1 cellular context compared by ENCODE assay signal in the genomic region with DNA sequence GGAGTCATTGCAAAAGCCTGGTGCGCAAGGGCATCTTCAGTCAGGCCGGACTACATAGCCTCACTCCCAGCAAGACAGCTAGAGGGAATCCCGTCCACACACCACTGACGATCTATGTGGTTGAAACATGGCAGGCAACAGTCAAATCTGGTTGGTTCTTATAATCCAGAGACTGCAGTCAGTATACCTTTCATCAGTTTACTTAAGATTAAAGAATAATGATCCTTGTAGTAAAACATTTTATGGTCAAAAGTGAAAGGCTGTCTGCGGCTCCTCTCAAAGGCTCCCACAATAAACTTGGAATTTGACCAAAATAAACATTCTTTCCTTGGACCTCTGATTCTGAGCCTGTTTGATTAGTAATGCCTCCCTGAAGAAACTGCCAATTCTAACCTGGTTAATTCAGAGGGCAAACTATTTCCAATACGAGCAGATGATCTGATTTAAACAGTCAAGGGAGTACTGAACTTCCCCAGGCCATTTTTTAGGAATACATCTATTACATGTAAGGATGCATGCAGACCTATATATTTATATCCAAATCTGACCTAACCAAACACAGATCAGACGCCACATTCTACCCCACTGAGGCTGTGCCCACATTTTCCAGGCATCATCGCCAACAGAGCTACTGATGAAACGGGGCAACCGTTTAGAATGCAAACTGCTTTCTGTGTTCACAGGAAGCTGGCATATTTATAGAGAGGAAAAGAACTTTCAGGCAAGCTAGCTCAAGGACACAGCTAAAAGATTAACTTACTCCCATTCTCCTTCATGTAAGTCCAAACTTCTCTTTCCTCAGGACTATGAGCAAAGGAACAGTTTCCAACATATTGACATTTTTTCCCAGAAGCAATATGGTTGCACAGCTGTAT.
A peak's percentile ranks its signal among the peaks of the same experiment; 100 is the strongest.
TF ChIP-seq lines count a peak whose summit lies in the region.

No MANE protein-coding gene starts in this region.

TF ChIP-seq in HepG2, 621 proteins besides CTCF, POLR2A, EP300 and RAD21 (continued from another document and continues in another):
- TF ChIP-seq KDM5B (CRISPR knock-in tag; IDR thresholded peaks at IDR 0.05; ENCODE audit: borderline replicate concordance) = no peak
- TF ChIP-seq MIXL1 (CRISPR knock-in tag; IDR thresholded peaks at IDR 0.05) = peak; percentile 71; the same call in 1 of the 2 replicates
- TF ChIP-seq ZNF724P (CRISPR knock-in tag; IDR thresholded peaks at IDR 0.05; ENCODE audit: borderline replicate concordance) = no peak
- TF ChIP-seq CHCHD3 (CRISPR knock-in tag; IDR thresholded peaks at IDR 0.05) = no peak
- TF ChIP-seq EED (CRISPR knock-in tag; IDR thresholded peaks at IDR 0.05) = no peak
- no peak for TF ChIP-seq ZNF207 (IDR thresholded peaks at IDR 0.05; ENCODE audit: borderline replicate concordance)
- no peak for TF ChIP-seq ZC3H4 (CRISPR knock-in tag; IDR thresholded peaks at IDR 0.05; ENCODE audit: borderline replicate concordance)
- TF ChIP-seq, protein P1, sequence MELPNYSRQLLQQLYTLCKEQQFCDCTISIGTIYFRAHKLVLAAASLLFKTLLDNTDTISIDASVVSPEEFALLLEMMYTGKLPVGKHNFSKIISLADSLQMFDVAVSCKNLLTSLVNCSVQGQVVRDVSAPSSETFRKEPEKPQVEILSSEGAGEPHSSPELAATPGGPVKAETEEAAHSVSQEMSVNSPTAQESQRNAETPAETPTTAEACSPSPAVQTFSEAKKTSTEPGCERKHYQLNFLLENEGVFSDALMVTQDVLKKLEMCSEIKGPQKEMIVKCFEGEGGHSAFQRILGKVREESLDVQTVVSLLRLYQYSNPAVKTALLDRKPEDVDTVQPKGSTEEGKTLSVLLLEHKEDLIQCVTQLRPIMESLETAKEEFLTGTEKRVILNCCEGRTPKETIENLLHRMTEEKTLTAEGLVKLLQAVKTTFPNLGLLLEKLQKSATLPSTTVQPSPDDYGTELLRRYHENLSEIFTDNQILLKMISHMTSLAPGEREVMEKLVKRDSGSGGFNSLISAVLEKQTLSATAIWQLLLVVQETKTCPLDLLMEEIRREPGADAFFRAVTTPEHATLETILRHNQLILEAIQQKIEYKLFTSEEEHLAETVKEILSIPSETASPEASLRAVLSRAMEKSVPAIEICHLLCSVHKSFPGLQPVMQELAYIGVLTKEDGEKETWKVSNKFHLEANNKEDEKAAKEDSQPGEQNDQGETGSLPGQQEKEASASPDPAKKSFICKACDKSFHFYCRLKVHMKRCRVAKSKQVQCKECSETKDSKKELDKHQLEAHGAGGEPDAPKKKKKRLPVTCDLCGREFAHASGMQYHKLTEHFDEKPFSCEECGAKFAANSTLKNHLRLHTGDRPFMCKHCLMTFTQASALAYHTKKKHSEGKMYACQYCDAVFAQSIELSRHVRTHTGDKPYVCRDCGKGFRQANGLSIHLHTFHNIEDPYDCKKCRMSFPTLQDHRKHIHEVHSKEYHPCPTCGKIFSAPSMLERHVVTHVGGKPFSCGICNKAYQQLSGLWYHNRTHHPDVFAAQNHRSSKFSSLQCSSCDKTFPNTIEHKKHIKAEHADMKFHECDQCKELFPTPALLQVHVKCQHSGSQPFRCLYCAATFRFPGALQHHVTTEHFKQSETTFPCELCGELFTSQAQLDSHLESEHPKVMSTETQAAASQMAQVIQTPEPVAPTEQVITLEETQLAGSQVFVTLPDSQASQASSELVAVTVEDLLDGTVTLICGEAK (IDR thresholded peaks at IDR 0.05) = no peak
- TF ChIP-seq, protein P1 (CRISPR knock-in tag; IDR thresholded peaks at IDR 0.05) = no peak
- TF ChIP-seq ZNF781 (CRISPR knock-in tag; IDR thresholded peaks at IDR 0.05; ENCODE audit: borderline replicate concordance, not compliant biosample characterization) = peak; percentile 27
- no peak for TF ChIP-seq TOPORS (CRISPR knock-in tag; IDR thresholded peaks at IDR 0.05)
- TF ChIP-seq, protein P2, sequence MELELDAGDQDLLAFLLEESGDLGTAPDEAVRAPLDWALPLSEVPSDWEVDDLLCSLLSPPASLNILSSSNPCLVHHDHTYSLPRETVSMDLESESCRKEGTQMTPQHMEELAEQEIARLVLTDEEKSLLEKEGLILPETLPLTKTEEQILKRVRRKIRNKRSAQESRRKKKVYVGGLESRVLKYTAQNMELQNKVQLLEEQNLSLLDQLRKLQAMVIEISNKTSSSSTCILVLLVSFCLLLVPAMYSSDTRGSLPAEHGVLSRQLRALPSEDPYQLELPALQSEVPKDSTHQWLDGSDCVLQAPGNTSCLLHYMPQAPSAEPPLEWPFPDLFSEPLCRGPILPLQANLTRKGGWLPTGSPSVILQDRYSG (CRISPR knock-in tag; IDR thresholded peaks at IDR 0.05) = no peak
- TF ChIP-seq, protein P3, sequence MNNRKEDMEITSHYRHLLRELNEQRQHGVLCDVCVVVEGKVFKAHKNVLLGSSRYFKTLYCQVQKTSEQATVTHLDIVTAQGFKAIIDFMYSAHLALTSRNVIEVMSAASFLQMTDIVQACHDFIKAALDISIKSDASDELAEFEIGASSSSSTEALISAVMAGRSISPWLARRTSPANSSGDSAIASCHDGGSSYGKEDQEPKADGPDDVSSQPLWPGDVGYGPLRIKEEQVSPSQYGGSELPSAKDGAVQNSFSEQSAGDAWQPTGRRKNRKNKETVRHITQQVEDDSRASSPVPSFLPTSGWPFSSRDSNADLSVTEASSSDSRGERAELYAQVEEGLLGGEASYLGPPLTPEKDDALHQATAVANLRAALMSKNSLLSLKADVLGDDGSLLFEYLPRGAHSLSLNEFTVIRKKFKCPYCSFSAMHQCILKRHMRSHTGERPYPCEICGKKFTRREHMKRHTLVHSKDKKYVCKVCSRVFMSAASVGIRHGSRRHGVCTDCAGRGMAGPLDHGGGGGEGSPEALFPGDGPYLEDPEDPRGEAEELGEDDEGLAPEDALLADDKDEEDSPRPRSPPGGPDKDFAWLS (CRISPR knock-in tag; IDR thresholded peaks at IDR 0.05; ENCODE audit: borderline replicate concordance) = no peak
- TF ChIP-seq, protein P4, sequence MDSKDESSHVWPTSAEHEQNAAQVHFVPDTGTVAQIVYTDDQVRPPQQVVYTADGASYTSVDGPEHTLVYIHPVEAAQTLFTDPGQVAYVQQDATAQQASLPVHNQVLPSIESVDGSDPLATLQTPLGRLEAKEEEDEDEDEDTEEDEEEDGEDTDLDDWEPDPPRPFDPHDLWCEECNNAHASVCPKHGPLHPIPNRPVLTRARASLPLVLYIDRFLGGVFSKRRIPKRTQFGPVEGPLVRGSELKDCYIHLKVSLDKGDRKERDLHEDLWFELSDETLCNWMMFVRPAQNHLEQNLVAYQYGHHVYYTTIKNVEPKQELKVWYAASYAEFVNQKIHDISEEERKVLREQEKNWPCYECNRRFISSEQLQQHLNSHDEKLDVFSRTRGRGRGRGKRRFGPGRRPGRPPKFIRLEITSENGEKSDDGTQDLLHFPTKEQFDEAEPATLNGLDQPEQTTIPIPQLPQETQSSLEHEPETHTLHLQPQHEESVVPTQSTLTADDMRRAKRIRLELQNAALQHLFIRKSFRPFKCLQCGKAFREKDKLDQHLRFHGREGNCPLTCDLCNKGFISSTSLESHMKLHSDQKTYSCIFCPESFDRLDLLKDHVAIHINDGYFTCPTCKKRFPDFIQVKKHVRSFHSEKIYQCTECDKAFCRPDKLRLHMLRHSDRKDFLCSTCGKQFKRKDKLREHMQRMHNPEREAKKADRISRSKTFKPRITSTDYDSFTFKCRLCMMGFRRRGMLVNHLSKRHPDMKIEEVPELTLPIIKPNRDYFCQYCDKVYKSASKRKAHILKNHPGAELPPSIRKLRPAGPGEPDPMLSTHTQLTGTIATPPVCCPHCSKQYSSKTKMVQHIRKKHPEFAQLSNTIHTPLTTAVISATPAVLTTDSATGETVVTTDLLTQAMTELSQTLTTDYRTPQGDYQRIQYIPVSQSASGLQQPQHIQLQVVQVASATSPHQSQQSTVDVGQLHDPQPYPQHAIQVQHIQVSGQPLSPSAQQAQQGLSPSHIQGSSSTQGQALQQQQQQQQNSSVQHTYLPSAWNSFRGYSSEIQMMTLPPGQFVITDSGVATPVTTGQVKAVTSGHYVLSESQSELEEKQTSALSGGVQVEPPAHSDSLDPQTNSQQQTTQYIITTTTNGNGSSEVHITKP (CRISPR knock-in tag; IDR thresholded peaks at IDR 0.05; ENCODE audit: low read depth) = no peak
- TF ChIP-seq YY1 (IDR thresholded peaks at IDR 0.05; ENCODE audit: insufficient read depth, insufficient replicate concordance, low read depth, low read length) = no peak
- TF ChIP-seq, protein P5, sequence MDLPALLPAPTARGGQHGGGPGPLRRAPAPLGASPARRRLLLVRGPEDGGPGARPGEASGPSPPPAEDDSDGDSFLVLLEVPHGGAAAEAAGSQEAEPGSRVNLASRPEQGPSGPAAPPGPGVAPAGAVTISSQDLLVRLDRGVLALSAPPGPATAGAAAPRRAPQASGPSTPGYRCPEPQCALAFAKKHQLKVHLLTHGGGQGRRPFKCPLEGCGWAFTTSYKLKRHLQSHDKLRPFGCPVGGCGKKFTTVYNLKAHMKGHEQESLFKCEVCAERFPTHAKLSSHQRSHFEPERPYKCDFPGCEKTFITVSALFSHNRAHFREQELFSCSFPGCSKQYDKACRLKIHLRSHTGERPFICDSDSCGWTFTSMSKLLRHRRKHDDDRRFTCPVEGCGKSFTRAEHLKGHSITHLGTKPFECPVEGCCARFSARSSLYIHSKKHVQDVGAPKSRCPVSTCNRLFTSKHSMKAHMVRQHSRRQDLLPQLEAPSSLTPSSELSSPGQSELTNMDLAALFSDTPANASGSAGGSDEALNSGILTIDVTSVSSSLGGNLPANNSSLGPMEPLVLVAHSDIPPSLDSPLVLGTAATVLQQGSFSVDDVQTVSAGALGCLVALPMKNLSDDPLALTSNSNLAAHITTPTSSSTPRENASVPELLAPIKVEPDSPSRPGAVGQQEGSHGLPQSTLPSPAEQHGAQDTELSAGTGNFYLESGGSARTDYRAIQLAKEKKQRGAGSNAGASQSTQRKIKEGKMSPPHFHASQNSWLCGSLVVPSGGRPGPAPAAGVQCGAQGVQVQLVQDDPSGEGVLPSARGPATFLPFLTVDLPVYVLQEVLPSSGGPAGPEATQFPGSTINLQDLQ (CRISPR knock-in tag; IDR thresholded peaks at IDR 0.05) = no peak
- TF ChIP-seq, protein P6, sequence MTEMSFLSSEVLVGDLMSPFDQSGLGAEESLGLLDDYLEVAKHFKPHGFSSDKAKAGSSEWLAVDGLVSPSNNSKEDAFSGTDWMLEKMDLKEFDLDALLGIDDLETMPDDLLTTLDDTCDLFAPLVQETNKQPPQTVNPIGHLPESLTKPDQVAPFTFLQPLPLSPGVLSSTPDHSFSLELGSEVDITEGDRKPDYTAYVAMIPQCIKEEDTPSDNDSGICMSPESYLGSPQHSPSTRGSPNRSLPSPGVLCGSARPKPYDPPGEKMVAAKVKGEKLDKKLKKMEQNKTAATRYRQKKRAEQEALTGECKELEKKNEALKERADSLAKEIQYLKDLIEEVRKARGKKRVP (CRISPR knock-in tag; IDR thresholded peaks at IDR 0.05) = 0 out of 4 replicates have a peak, but pooled peaks of 1 of the 2 experiments have one; percentile 28
- no peak for TF ChIP-seq RAD51 (IDR thresholded peaks at IDR 0.05; ENCODE audit: borderline replicate concordance)
- TF ChIP-seq MTF2 (CRISPR knock-in tag; IDR thresholded peaks at IDR 0.05; ENCODE audit: borderline replicate concordance) = no peak
- TF ChIP-seq KDM3A (CRISPR knock-in tag; IDR thresholded peaks at IDR 0.05; ENCODE audit: low read depth) = no peak
- peak; percentile 57; the same call in 1 of the 2 replicates for TF ChIP-seq ZMYM3 (CRISPR knock-in tag; IDR thresholded peaks at IDR 0.05)
- TF ChIP-seq ARID2 (CRISPR knock-in tag; IDR thresholded peaks at IDR 0.05; ENCODE audit: borderline replicate concordance) = no peak
- peak; percentile 43; the same call in 1 of the 2 replicates for TF ChIP-seq YEATS2 (CRISPR knock-in tag; IDR thresholded peaks at IDR 0.05; ENCODE audit: borderline replicate concordance)
- TF ChIP-seq ZNF296 (CRISPR knock-in tag; conservative IDR thresholded peaks at IDR 0.05) = no peak
- TF ChIP-seq BRCA1 (CRISPR knock-in tag; IDR thresholded peaks at IDR 0.05) = peak; percentile 23; the same call in 1 of the 2 replicates
- TF ChIP-seq ATRX (CRISPR knock-in tag; IDR thresholded peaks at IDR 0.05; ENCODE audit: borderline replicate concordance) = no peak
- TF ChIP-seq CCAR2 (optimal IDR thresholded peaks at IDR 0.05; ENCODE audit: low read depth, low read length) = no peak
- TF ChIP-seq AGO1 (IDR thresholded peaks at IDR 0.05; ENCODE audit: low read depth, low read length, poor library complexity, severe bottlenecking) = no peak
- TF ChIP-seq POLR2AphosphoS2 (IDR thresholded peaks at IDR 0.05; ENCODE audit: low read depth, low read length) = no peak
- TF ChIP-seq SNAPC2 (CRISPR knock-in tag; IDR thresholded peaks at IDR 0.05) = peak; percentile 73; the same call in 1 of the 2 replicates
- TF ChIP-seq, protein P7, sequence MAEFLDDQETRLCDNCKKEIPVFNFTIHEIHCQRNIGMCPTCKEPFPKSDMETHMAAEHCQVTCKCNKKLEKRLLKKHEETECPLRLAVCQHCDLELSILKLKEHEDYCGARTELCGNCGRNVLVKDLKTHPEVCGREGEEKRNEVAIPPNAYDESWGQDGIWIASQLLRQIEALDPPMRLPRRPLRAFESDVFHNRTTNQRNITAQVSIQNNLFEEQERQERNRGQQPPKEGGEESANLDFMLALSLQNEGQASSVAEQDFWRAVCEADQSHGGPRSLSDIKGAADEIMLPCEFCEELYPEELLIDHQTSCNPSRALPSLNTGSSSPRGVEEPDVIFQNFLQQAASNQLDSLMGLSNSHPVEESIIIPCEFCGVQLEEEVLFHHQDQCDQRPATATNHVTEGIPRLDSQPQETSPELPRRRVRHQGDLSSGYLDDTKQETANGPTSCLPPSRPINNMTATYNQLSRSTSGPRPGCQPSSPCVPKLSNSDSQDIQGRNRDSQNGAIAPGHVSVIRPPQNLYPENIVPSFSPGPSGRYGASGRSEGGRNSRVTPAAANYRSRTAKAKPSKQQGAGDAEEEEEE (CRISPR knock-in tag; IDR thresholded peaks at IDR 0.05; ENCODE audit: borderline replicate concordance) = no peak
- no peak for TF ChIP-seq ZNF543 (CRISPR knock-in tag; IDR thresholded peaks at IDR 0.05)
